In genomic region chrX:154485150-154486051, GRCh38 we compare ENCODE assay signal across 8 cellular contexts. TPM values are rescaled to one million over a fixed set of nuclear protein-coding genes. Genes with fewer than 3 reads are reported as not detected.
DNase-seq lines count a peak whose midpoint lies in the region; ATAC-seq and TF ChIP-seq lines count a peak whose summit lies in the region.

No MANE protein-coding gene starts in this region.

- no peak for DNase-seq in dorsolateral prefrontal cortex
- no peak for DNase-seq in natural killer cell treated with Interleukin-12 subunit alpha and Interleukin-12 subunit beta and Interleukin-15 and Interleukin-18, amount 100 ng/mL, for 72 hours (ENCODE audit: low spot score)
- no peak for DNase-seq in NCI-H524 treated with DMSO at 0.1 percent for 48 hours (lab: John Stamatoyannopoulos, UW)
- no peak for DNase-seq in NK-92 (lab: John Stamatoyannopoulos, UW; ENCODE audit: unreplicated experiment)
- DNase-seq in medulla oblongata (ENCODE audit: extremely low spot score), result no peak

- peaks cover 0 to 3% of the 10 kb centered on the region in 2 donors for H3K27me3 Mint-ChIP-seq in natural killer cell treated with Interleukin-12 subunit alpha and Interleukin-12 subunit beta and Interleukin-15 and Interleukin-18, amount 100 ng/mL, for 72 hours

- intact Hi-C loops in dorsolateral prefrontal cortex (cut with DNase I), result loop anchor here (2.0 kb wide), 2 partner anchors 31 to 49 kb away; partner anchors contain the start of genes FAM3A (in 1 of the 2) and GDI1 (in 1 of the 2)

- no peak overlapping the region for H3K27ac Mint-ChIP-seq in natural killer cell treated with Interleukin-12 subunit alpha and Interleukin-12 subunit beta and Interleukin-15 and Interleukin-18, amount 100 ng/mL, for 72 hours

- peaks cover 23% of the 10 kb centered on the region for H3K36me3 ChIP-seq in KOPT-K1 (ENCODE audit: insufficient read depth, low read length)

- H3K4me3 Mint-ChIP-seq in natural killer cell treated with Interleukin-12 subunit alpha and Interleukin-12 subunit beta and Interleukin-15 and Interleukin-18, amount 100 ng/mL, for 72 hours, result peak overlapping the region; percentile 30

- H3K36me3 Mint-ChIP-seq in natural killer cell treated with Interleukin-12 subunit alpha and Interleukin-12 subunit beta and Interleukin-15 and Interleukin-18, amount 100 ng/mL, for 72 hours, result no peaks in the 10 kb centered on the region

- H3K9me3 Mint-ChIP-seq in natural killer cell treated with Interleukin-12 subunit alpha and Interleukin-12 subunit beta and Interleukin-15 and Interleukin-18, amount 100 ng/mL, for 72 hours, result no peaks in the 10 kb centered on the region

- peak overlapping the region; percentile 42 to 80 (median 62) for H3K4me3 ChIP-seq in dorsolateral prefrontal cortex

- peaks cover 0 to 57% (median 9%) of the 10 kb centered on the region in 45 donors for H3K27me3 ChIP-seq in dorsolateral prefrontal cortex

- H3K4me1 Mint-ChIP-seq in natural killer cell treated with Interleukin-12 subunit alpha and Interleukin-12 subunit beta and Interleukin-15 and Interleukin-18, amount 100 ng/mL, for 72 hours (ENCODE audit: low read depth in 2 of 2), result peaks cover 7 to 10% of the 10 kb centered on the region in 2 donors

- H3K27ac ChIP-seq in C4-2B, result peak overlapping the region; percentile 99
- peak overlapping the region; percentile 80 for H3K27ac ChIP-seq in KOPT-K1 (ENCODE audit: low read depth, low read length, poor library complexity, severe bottlenecking)
- H3K27ac ChIP-seq in dorsolateral prefrontal cortex, result peak overlapping the region in 55 of 59 donors; percentile 38 to 93 (median 82)

- TF ChIP-seq CTCF in C4-2B (conservative IDR thresholded peaks at IDR 0.05), result no peak
- no peak for TF ChIP-seq CTCF in dorsolateral prefrontal cortex (IDR thresholded peaks at IDR 0.05 in 54 of 56, conservative IDR thresholded peaks at IDR 0.05 in 2 of 56; ENCODE audit: low read depth in 1 of 56, partially characterized antibody in 56 of 56)

- no peaks in the 10 kb centered on the region for H3K9me3 ChIP-seq in KOPT-K1 (ENCODE audit: insufficient read depth, low read length, poor library complexity, severe bottlenecking)

- ATAC-seq in natural killer cell treated with Interleukin-12 subunit alpha and Interleukin-12 subunit beta and Interleukin-15 and Interleukin-18, amount 100 ng/mL, for 72 hours, result no peak
- no peak for ATAC-seq in GM21786 (IDR thresholded peaks at IDR 0.05; ENCODE audit: unreplicated experiment)

RNA-seq across cellular contexts. Expression of gene UBL4A, which starts 1.0 kb away (rescaled TPM):
- 10 to 100 TPM; 30.3 to 72.2 (median 51.7) TPM for total RNA-seq in dorsolateral prefrontal cortex
- 10 to 100 TPM; 39.6 to 65.6 TPM for total RNA-seq in natural killer cell treated with Interleukin-12 subunit alpha and Interleukin-12 subunit beta and Interleukin-15 and Interleukin-18, amount 100 ng/mL, for 72 hours

RNA-seq across cellular contexts. Expression of gene SLC10A3, which starts 5.0 kb away (rescaled TPM):
- total RNA-seq in dorsolateral prefrontal cortex, result 10 to 100 TPM in 12 of 120 experiments, 1 to 10 TPM in 108; 5.3 to 12.1 (median 8.2) TPM
- total RNA-seq in natural killer cell treated with Interleukin-12 subunit alpha and Interleukin-12 subunit beta and Interleukin-15 and Interleukin-18, amount 100 ng/mL, for 72 hours, result 10 to 100 TPM; 22.1 to 30.7 TPM

RNA-seq across cellular contexts. Expression of gene LAGE3, which starts 6.3 kb away (rescaled TPM):
- 10 to 100 TPM; 21.6 to 55.2 (median 36.1) TPM for total RNA-seq in dorsolateral prefrontal cortex
- 10 to 100 TPM; 29.4 to 48.5 TPM for total RNA-seq in natural killer cell treated with Interleukin-12 subunit alpha and Interleukin-12 subunit beta and Interleukin-15 and Interleukin-18, amount 100 ng/mL, for 72 hours

RNA-seq across cellular contexts. Expression of gene PLXNA3, which starts 27.3 kb away (rescaled TPM):
- 10 to 100 TPM; 23.8 to 78.3 (median 46.0) TPM for total RNA-seq in dorsolateral prefrontal cortex
- total RNA-seq in natural killer cell treated with Interleukin-12 subunit alpha and Interleukin-12 subunit beta and Interleukin-15 and Interleukin-18, amount 100 ng/mL, for 72 hours, result 10 to 100 TPM; 52.4 to 61.3 TPM

RNA-seq across cellular contexts. Expression of gene FAM3A, which starts 30.6 kb away (rescaled TPM):
- total RNA-seq in dorsolateral prefrontal cortex, result 10 to 100 TPM; 33.9 to 82.8 (median 51.1) TPM
- 10 to 100 TPM; 28.5 to 41.1 TPM for total RNA-seq in natural killer cell treated with Interleukin-12 subunit alpha and Interleukin-12 subunit beta and Interleukin-15 and Interleukin-18, amount 100 ng/mL, for 72 hours
